Comparison of ENCODE assay signal across 24 cellular contexts in the genomic region with DNA sequence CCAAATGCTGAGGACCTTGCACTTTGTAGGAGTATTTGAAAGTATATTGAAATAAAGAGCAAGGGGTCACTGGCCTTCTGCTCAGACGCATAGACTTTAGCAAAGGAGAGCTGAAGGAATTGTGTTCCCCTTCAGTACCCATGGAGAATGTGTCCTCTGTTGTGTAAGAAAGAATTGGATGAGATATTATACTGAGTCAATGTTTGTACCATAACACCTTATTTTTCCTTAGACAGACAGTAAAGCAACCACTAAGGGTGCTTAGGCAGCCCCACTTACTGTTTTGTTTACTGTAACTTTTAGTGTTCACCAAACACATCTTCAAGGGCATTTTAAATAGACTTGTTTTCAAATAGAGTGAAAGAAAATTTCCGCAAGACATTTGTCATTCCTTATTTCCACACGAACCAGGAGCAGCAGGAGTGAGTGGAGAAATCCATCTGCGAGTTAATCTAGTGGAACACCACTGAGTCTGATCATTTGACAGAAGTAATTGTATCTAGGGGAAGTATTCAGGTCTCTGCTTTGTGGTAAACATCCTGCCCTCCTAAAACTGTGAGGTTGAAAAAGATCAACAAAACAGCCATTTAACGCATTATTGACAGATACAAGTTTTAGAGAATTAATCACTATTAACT.
DNase-seq lines count a peak whose midpoint lies in the region; FAIRE-seq and TF ChIP-seq lines count a peak whose summit lies in the region.
"Had no signal": no experiment of that assay in that cellular context is flagged by ENCODE, and none has a peak within 500 bp of the region (broad histone marks: within the 10 kb centered on the region; RNA-seq: fewer than 3 reads in every experiment).

No MANE protein-coding gene starts in this region.

- no peaks in the 10 kb centered on the region for H3K4me1 Mint-ChIP-seq in activated naive CD4-positive, alpha-beta T cell treated with anti-CD3 and anti-CD28 coated beads, Interleukin-2, amount 10 ng/mL, durations not matched to agents 7 days and 5 days

- H3K4me3 ChIP-seq in mammary epithelial cell (replicated peaks in 1 of 3; ENCODE audit: insufficient read depth in 1 of 3, low read depth in 2 of 3, low read length in 3 of 3) (no peak overlapping the region), foreskin fibroblast (ENCODE audit: low read depth in 1 of 2, low read length in 2 of 2) (no peak overlapping the region)
- H3K4me3 ChIP-seq: A549, HAP-1 had no signal

- dilution Hi-C loops in mammary epithelial cell (cut with HindIII; ENCODE audit: low sequenced_read_pairs), result no loop called here

- H3K79me2 ChIP-seq in mammary epithelial cell (ENCODE audit: insufficient read depth, low read length), result no peaks in the 10 kb centered on the region

- H2AFZ ChIP-seq in mammary epithelial cell (ENCODE audit: low read depth, low read length), result no peak overlapping the region

- TF ChIP-seq CTCF in mammary epithelial cell (conservative IDR thresholded peaks at IDR 0.05 in 1 of 2, IDR thresholded peaks at IDR 0.05 in 1 of 2; ENCODE audit: extremely low read depth in 1 of 2, insufficient read depth in 1 of 2, low read depth in 1 of 2, low read length in 2 of 2) (no peak), foreskin fibroblast (IDR thresholded peaks at IDR 0.05; ENCODE audit: low read depth, low read length) (no peak)

- no peak overlapping the region for H3K27ac ChIP-seq in mammary epithelial cell (ENCODE audit: insufficient read depth, low read depth, low read length)
- H3K27ac ChIP-seq: A549, HL-60 had no signal

- peak; percentile 89 for FAIRE-seq in RCC 7860 (lab: Jason Lieb, UNC)
- FAIRE-seq: A549, GM12891, HepG2 had no signal

- H4K20me1 ChIP-seq in mammary epithelial cell (ENCODE audit: insufficient read depth, low read length), result no peaks in the 10 kb centered on the region

- H3K4me1 ChIP-seq in mammary epithelial cell (ENCODE audit: insufficient read depth, low read length), result no peaks in the 10 kb centered on the region
- H3K4me1 ChIP-seq: A549, BE2C had no signal

- no peaks in the 10 kb centered on the region for H3K36me3 ChIP-seq in mammary epithelial cell (ENCODE audit: insufficient read depth, low read length)
- H3K36me3 ChIP-seq: BE2C, HAP-1 had no signal

- no peaks in the 10 kb centered on the region for H3K9me3 Mint-ChIP-seq in activated naive CD4-positive, alpha-beta T cell treated with anti-CD3 and anti-CD28 coated beads, Interleukin-2, amount 10 ng/mL, durations not matched to agents 7 days and 5 days

- CTCF ChIA-PET in mammary epithelial cell (lab: Charles Lee; ENCODE audit: low non-redundant PET), result no interaction called here
- CTCF ChIA-PET in activated naive CD4-positive, alpha-beta T cell treated with anti-CD3 and anti-CD28 coated beads, Interleukin-2, amount 10 ng/mL, durations not matched to agents 7 days and 5 days (lab: Charles Lee), result no interaction called here

- H3K4me2 ChIP-seq in mammary epithelial cell (ENCODE audit: insufficient read depth, low read depth, low read length), result no peak overlapping the region
- H3K4me2 ChIP-seq: A549 had no signal

- DNase-seq in DMS79 treated with DMSO at 0.1 percent for 48 hours (lab: John Stamatoyannopoulos, UW) (peak; percentile 19), RCC 7860 (ENCODE audit: low spot score) (peak; percentile 62), kidney tubule cell (ENCODE audit: low spot score) (peak; percentile 78), renal cortical epithelial cell (ENCODE audit: low read depth) (peak; percentile 94), mammary epithelial cell (no peak), foreskin fibroblast (no peak)
- no peak for DNase-seq in activated naive CD4-positive, alpha-beta T cell treated with anti-CD3 and anti-CD28 coated beads, Interleukin-2, amount 10 ng/mL, durations not matched to agents 7 days and 5 days
- DNase-seq: BE2C, DND-41, KBM-7, MM.1S, NCI-H1092, NCI-H1436, NCI-H187 treated with DMSO at 0.1 percent for 48 hours, NCI-H2107, NCI-H345, NCI-H524, NCI-H82, Right ventricle myocardium superior had no signal

- no peak overlapping the region for H3K4me3 Mint-ChIP-seq in activated naive CD4-positive, alpha-beta T cell treated with anti-CD3 and anti-CD28 coated beads, Interleukin-2, amount 10 ng/mL, durations not matched to agents 7 days and 5 days

- no peak overlapping the region for H3K27ac Mint-ChIP-seq in activated naive CD4-positive, alpha-beta T cell treated with anti-CD3 and anti-CD28 coated beads, Interleukin-2, amount 10 ng/mL, durations not matched to agents 7 days and 5 days

- H3K9me3 ChIP-seq in mammary epithelial cell (replicated peaks; ENCODE audit: insufficient read depth, low read length), result no peaks in the 10 kb centered on the region
- H3K9me3 ChIP-seq: A549, BE2C, HAP-1 had no signal

- in situ Hi-C loops in mammary epithelial cell (cut with MboI; ENCODE audit: low sequenced_read_pairs in 2 of 2), result no loop called here

- intact Hi-C loops in mammary epithelial cell (cut with micrococcal nuclease), result no loop called here

- H3K27me3 ChIP-seq in mammary epithelial cell (ENCODE audit: insufficient read depth, low read length), result no peaks in the 10 kb centered on the region

- H3K36me3 Mint-ChIP-seq in activated naive CD4-positive, alpha-beta T cell treated with anti-CD3 and anti-CD28 coated beads, Interleukin-2, amount 10 ng/mL, durations not matched to agents 7 days and 5 days, result no peaks in the 10 kb centered on the region

- 78% methylated on average over 4 of the region's 5 CpGs for WGBS in mammary epithelial cell (ENCODE audit: low coverage, missing lambda C conversion rate)

- no TSS peak for BruUV-seq in mammary epithelial cell (replicated peaks; lab: Mats Ljungman, UMichigan)

- H3K9ac ChIP-seq in mammary epithelial cell (ENCODE audit: insufficient read depth, low read length), result no peak overlapping the region

- no peaks in the 10 kb centered on the region for H3K27me3 Mint-ChIP-seq in activated naive CD4-positive, alpha-beta T cell treated with anti-CD3 and anti-CD28 coated beads, Interleukin-2, amount 10 ng/mL, durations not matched to agents 7 days and 5 days

Comparison
In these comparisons a context has a peak if more than half of its experiments do, and no peak if none do; other contexts are left out.
1. DNase-seq: peak in DMS79 treated with DMSO at 0.1 percent for 48 hours (single experiment), RCC 7860 (single experiment), kidney tubule cell (single experiment) and renal cortical epithelial cell (single experiment); none in mammary epithelial cell (single experiment), activated naive CD4-positive, alpha-beta T cell treated with anti-CD3 and anti-CD28 coated beads, Interleukin-2, amount 10 ng/mL, durations not matched to agents 7 days and 5 days (single experiment) and foreskin fibroblast (0 of 2).